19 cellular contexts compared by ENCODE assay signal in the genomic region with DNA sequence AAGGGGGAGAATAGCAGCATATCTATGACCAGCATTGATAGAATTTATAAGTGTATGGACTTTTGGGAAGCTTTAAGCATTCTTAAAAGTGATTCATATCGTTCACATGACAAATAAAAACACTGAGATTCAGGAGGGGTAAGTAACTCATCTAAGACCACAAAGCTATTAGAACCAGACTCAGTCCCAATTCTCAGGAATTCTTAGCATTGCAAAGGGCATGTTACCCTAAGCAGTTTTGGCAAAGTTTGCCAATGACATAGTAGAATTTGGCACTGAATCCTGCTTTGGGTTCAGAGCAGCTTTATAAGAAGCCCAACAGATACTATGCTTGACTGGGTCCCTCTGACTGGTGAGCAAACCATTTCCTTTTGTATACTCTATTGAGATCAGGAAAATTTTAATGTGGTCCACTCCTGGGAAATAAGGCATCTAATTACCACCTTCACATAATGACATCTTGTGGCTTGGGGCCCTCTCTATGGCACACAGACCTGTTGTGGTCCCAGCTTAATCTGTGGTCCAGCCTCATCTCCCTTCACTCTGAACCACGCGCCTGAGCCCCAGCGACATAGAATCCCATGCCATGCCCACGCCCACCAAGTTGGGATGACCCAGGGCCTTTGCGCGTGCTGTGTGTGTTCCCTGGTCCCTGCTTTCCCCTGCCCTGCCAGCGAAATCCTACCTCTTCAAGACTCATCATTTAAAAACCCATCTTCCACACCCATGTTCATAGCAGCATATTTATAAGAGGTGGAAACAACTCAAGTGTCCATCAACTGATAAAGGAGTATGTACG. TPM values are rescaled to one million over a fixed set of nuclear protein-coding genes. Genes with fewer than 3 reads are reported as not detected.
DNase-seq lines count a peak whose midpoint lies in the region; ATAC-seq and TF ChIP-seq lines count a peak whose summit lies in the region.
"Had no signal": no experiment of that assay in that cellular context is flagged by ENCODE, and none has a peak within 500 bp of the region (broad histone marks: within the 10 kb centered on the region; RNA-seq: fewer than 3 reads in every experiment).

No MANE protein-coding gene starts in this region.

- H3K9me2 ChIP-seq in GM23248 (ENCODE audit: insufficient read depth) = no peaks in the 10 kb centered on the region

- no peak for TF ChIP-seq CTCF in astrocyte of the cerebellum (IDR thresholded peaks at IDR 0.05; ENCODE audit: low read depth, low read length, missing control alignments)

- H3K9me3 ChIP-seq in GM23248 (ENCODE audit: low read depth) = no peaks in the 10 kb centered on the region
- H3K9me3 ChIP-seq: A549 had no signal

- in situ Hi-C loops in GM23248 (cut with MboI) (no loop called here), astrocyte of the cerebellum (cut with HindIII; ENCODE audit: low sequenced_read_pairs) (no loop called here)

- ATAC-seq in GM21515 (IDR thresholded peaks at IDR 0.05; ENCODE audit: unreplicated experiment) = no peak
- no peak for ATAC-seq in GM18909 (IDR thresholded peaks at IDR 0.05; ENCODE audit: poor library complexity, unreplicated experiment)
- ATAC-seq: A549; activated CD8-positive, alpha-beta memory T cell treated with anti-CD3 and anti-CD28 coated beads, Interleukin-2, amount 10 ng/mL, durations not matched to agents 7 days and 5 days had no signal

- H3F3A ChIP-seq in GM23248 (ENCODE audit: insufficient read depth) = peaks cover 18% of the 10 kb centered on the region

- DNase-seq in A172 (ENCODE audit: low spot score) = peak; percentile 34
- DNase-seq in GM23248 = peak; percentile 98
- peak; percentile 100 for DNase-seq in astrocyte of the cerebellum (ENCODE audit: low read depth)
- DNase-seq in hepatic stellate cell (ENCODE audit: low spot score) = peak; percentile 47
- DNase-seq in NCI-H774 (lab: John Stamatoyannopoulos, UW) = no peak
- DNase-seq in germinal center (ENCODE audit: low spot score) = no peak
- DNase-seq: activated CD8-positive, alpha-beta memory T cell treated with anti-CD3 and anti-CD28 coated beads, Interleukin-2, amount 10 ng/mL, durations not matched to agents 7 days and 5 days; activated naive CD4-positive, alpha-beta T cell treated with anti-CD3 and anti-CD28 coated beads for 36 hours; cerebellar nuclear complex; DMS53; NCI-H345; WERI-Rb-1 had no signal

- H3K4me1 ChIP-seq in GM23248 (ENCODE audit: insufficient read depth) = peaks cover 14% of the 10 kb centered on the region
- H3K4me1 ChIP-seq: A549 had no signal

- 70% methylated on average over 9 of the region's 9 CpGs for WGBS in GM23248 (ENCODE audit: low coverage in 1 of 2, low lambda C conversion rate in 2 of 2, missing lambda C conversion rate in 2 of 2), 2 experiments

- H3K79me2 ChIP-seq in GM23248 (ENCODE audit: insufficient read depth) = no peaks in the 10 kb centered on the region

- no peaks in the 10 kb centered on the region for H3K36me3 ChIP-seq in GM23248 (ENCODE audit: low read depth)
- H3K36me3 ChIP-seq: neural progenitor cell, WERI-Rb-1 had no signal

- no peak overlapping the region for H3K9ac ChIP-seq in GM23248
- H3K9ac ChIP-seq: neural progenitor cell had no signal

- H3K27me3 ChIP-seq in GM23248 (replicated peaks; ENCODE audit: insufficient read depth) = peaks cover 4% of the 10 kb centered on the region
- H3K27me3 ChIP-seq: neural progenitor cell had no signal

- H3K4me3 ChIP-seq in GM23248 (no peak overlapping the region), astrocyte of the cerebellum (ENCODE audit: low read depth, low read length) (no peak overlapping the region)
- H3K4me3 ChIP-seq: A549, neural progenitor cell, skin epidermis had no signal

- H2AFZ ChIP-seq in GM23248 = no peak overlapping the region
- H2AFZ ChIP-seq: neural progenitor cell had no signal

- H3K27ac ChIP-seq in GM23248 = peak overlapping the region; percentile 39
- H3K27ac ChIP-seq: A549, epithelial cell of prostate, neural progenitor cell, WERI-Rb-1 had no signal

- H4K20me1 ChIP-seq in GM23248 (ENCODE audit: insufficient read depth) = no peaks in the 10 kb centered on the region

- no peak overlapping the region for H3K4me2 ChIP-seq in GM23248 (ENCODE audit: unreplicated experiment)
- H3K4me2 ChIP-seq: A549, neural progenitor cell had no signal

RNA-seq across cellular contexts. Expression of a gene that starts 37.5 kb away (rescaled TPM):
- total RNA-seq in A172 (2014; rRNA removed; shearing (Covaris generic)) = 20.3 and 29.8 TPM in 2 replicates
- total RNA-seq in GM23248 (2014; rRNA removed; shearing (Covaris generic)) = 39.1 and 45.6 TPM in 2 replicates
- polyA plus RNA-seq in GM23248 (2016; fragmentation: Nextera tagmentation; extraction: Ambion mirVana) = 21.2 and 22.8 TPM in 2 replicates
- total RNA-seq: OCI-LY7 had no signal

Comparison
In these comparisons a context has a peak if more than half of its experiments do, and no peak if none do; other contexts are left out.
1. DNase-seq: peak in A172 (single experiment), GM23248 (single experiment), astrocyte of the cerebellum (single experiment) and hepatic stellate cell (single experiment); none in NCI-H774 (single experiment) and germinal center (single experiment).